10 cellular contexts compared by ENCODE assay signal in the genomic region with DNA sequence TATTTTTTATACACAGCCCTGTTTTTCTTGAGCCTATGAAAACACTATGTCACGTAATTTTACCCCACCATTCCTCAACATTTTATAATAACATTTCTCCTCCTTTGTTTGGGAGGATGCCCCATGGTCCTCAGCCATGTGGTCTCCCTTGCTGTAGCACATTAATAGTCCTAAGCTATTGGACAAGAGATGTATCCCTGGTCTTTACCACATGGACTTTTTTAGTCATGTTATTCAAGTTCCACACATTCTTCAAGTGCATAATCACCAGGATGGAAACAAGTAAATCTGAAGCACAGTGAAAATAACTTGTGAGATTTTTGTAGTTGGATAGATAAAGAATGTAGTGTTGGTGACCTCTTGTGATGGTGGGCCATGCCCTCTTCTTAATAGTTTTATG. TPM values are rescaled to one million over a fixed set of nuclear protein-coding genes. Genes with fewer than 3 reads are reported as not detected.
DNase-seq lines count a peak whose midpoint lies in the region; ATAC-seq, FAIRE-seq and TF ChIP-seq lines count a peak whose summit lies in the region.
"Had no signal": no experiment of that assay in that cellular context is flagged by ENCODE, and none has a peak within 500 bp of the region (broad histone marks: within the 10 kb centered on the region; RNA-seq: fewer than 3 reads in every experiment).

No MANE protein-coding gene starts in this region.

- DNase-seq in H54 (ENCODE audit: insufficient read length, low spot score) (peak; percentile 26), chondrocyte (ENCODE audit: low spot score) (no peak), sciatic nerve (ENCODE audit: low spot score) (no peak), SHP77 treated with DMSO at 0.1 percent for 48 hours (lab: John Stamatoyannopoulos, UW) (no peak)
- no peak for DNase-seq in stimulated activated CD4-positive, alpha-beta T cell treated with anti-CD3 and anti-CD28 coated beads, Interleukin-2, amount 100 ng/mL, for 48 hours
- DNase-seq in T-helper 2 cell treated with Interferon-gamma antibody and Interleukin-4, amounts not matched to agents 5 μg/mL and 100 μg/mL, for 36 hours (ENCODE audit: low spot score): no peak
- DNase-seq: colonic mucosa, NCI-H345, T-helper 1 cell had no signal

- peak overlapping the region; percentile 95 for H3K27ac Mint-ChIP-seq in chondrocyte (ENCODE audit: unreplicated experiment)
- no peak overlapping the region for H3K27ac Mint-ChIP-seq in T-helper 2 cell treated with Interferon-gamma antibody and Interleukin-4, amounts not matched to agents 5 μg/mL and 100 μg/mL, for 36 hours

- H3K36me3 Mint-ChIP-seq in chondrocyte (ENCODE audit: low read depth): peaks cover 1% of the 10 kb centered on the region
- H3K36me3 Mint-ChIP-seq in T-helper 2 cell treated with Interferon-gamma antibody and Interleukin-4, amounts not matched to agents 5 μg/mL and 100 μg/mL, for 36 hours (ENCODE audit: low read depth): no peaks in the 10 kb centered on the region

- peak; percentile 67 for ATAC-seq in sciatic nerve

- H3K27me3 Mint-ChIP-seq in chondrocyte (ENCODE audit: low read depth): no peaks in the 10 kb centered on the region
- H3K27me3 Mint-ChIP-seq in T-helper 2 cell treated with Interferon-gamma antibody and Interleukin-4, amounts not matched to agents 5 μg/mL and 100 μg/mL, for 36 hours (ENCODE audit: low read depth): peaks cover 29% of the 10 kb centered on the region

- no peak for TF ChIP-seq POLR2A in H54 (IDR thresholded peaks at IDR 0.05; ENCODE audit: low read depth, low read length)

- peak; percentile 50 for FAIRE-seq in H54 (lab: Jason Lieb, UNC)

- no peak overlapping the region for H3K4me3 Mint-ChIP-seq in chondrocyte (ENCODE audit: unreplicated experiment)
- H3K4me3 Mint-ChIP-seq in T-helper 2 cell treated with Interferon-gamma antibody and Interleukin-4, amounts not matched to agents 5 μg/mL and 100 μg/mL, for 36 hours: no peak overlapping the region

- TF ChIP-seq CTCF in chondrocyte (IDR thresholded peaks at IDR 0.05): peak; percentile 38

- intact Hi-C loops in sciatic nerve (cut with DNase I): no loop called here

- H3K9me3 Mint-ChIP-seq in chondrocyte (ENCODE audit: low read depth): peaks cover 4% of the 10 kb centered on the region
- H3K9me3 Mint-ChIP-seq in T-helper 2 cell treated with Interferon-gamma antibody and Interleukin-4, amounts not matched to agents 5 μg/mL and 100 μg/mL, for 36 hours: peaks cover 6% of the 10 kb centered on the region

- H3K4me1 Mint-ChIP-seq in chondrocyte (ENCODE audit: low read depth): peaks cover 57% of the 10 kb centered on the region
- H3K4me1 Mint-ChIP-seq in T-helper 2 cell treated with Interferon-gamma antibody and Interleukin-4, amounts not matched to agents 5 μg/mL and 100 μg/mL, for 36 hours (ENCODE audit: low read depth): no peaks in the 10 kb centered on the region

RNA-seq across cellular contexts. Expression of a gene that starts 2.1 kb away (rescaled TPM):
- total RNA-seq in chondrocyte (not detected in 3 replicates), sciatic nerve (not detected)
- total RNA-seq: colonic mucosa, G401 had no signal

RNA-seq across cellular contexts. Expression of a gene that starts 3.7 kb away (rescaled TPM):
- total RNA-seq in chondrocyte (not detected in 3 replicates), sciatic nerve (not detected)
- total RNA-seq: colonic mucosa, G401 had no signal

RNA-seq across cellular contexts. Expression of a gene that starts 6.9 kb away (rescaled TPM):
- total RNA-seq in chondrocyte (not detected in 3 replicates), sciatic nerve (not detected)
- total RNA-seq: colonic mucosa, G401 had no signal

RNA-seq across cellular contexts. Expression of a gene that starts 14.9 kb away (rescaled TPM):
- not detected in 3 replicates for total RNA-seq in chondrocyte
- not detected for total RNA-seq in sciatic nerve
- total RNA-seq: colonic mucosa, G401 had no signal

RNA-seq across cellular contexts. Expression of a gene that starts 20.7 kb away (rescaled TPM):
- total RNA-seq in chondrocyte (not detected in 3 replicates), sciatic nerve (not detected)
- total RNA-seq: colonic mucosa, G401 had no signal
